Comparison of ENCODE assay signal across 1 cellular context in the genomic region with DNA sequence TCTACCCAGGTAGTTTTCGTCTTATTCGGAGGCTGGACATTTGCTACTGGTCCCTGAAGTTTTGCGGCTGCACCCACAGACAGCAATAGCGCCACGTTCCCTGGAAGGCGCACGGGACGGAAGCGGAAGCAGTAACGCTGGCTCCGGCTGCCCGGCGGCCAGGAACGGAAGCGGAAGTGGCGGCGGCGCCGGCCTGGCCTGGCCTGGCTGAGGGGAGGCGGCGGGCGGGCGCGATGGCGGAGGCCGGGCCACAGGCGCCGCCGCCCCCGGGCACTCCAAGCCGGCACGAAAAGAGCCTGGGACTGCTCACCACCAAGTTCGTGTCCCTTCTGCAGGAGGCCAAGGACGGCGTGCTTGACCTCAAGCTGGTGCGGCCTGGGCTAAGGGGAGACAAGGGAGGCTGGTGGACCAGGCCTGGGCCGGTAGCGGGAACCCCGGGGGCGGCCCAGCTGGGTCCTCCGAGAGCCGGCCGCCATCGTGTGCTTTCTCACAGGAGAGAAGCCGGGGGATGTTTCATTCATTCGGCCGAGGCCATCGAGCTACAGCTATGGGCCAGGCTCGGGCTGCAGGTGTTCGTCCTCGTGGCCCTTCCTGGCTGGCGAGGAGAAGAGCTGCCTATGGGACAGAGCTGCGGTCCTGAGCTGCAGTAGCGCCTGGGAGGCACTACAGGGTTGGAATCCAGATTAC.
A peak's percentile ranks its signal among the peaks of the same experiment; 100 is the strongest.
TF ChIP-seq lines count a peak whose summit lies in the region.

A gene with protein sequence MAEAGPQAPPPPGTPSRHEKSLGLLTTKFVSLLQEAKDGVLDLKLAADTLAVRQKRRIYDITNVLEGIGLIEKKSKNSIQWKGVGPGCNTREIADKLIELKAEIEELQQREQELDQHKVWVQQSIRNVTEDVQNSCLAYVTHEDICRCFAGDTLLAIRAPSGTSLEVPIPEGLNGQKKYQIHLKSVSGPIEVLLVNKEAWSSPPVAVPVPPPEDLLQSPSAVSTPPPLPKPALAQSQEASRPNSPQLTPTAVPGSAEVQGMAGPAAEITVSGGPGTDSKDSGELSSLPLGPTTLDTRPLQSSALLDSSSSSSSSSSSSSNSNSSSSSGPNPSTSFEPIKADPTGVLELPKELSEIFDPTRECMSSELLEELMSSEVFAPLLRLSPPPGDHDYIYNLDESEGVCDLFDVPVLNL (plus strand): TSS at position 161 of the 687 bp plus-strand sequence. CDS start 73 bp downstream, at position 234.

TF ChIP-seq in K562, 482 proteins besides CTCF, POLR2A, EP300 and RAD21 (continued from another document and continues in another):
- TF ChIP-seq, protein P1, sequence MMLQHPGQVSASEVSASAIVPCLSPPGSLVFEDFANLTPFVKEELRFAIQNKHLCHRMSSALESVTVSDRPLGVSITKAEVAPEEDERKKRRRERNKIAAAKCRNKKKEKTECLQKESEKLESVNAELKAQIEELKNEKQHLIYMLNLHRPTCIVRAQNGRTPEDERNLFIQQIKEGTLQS (IDR thresholded peaks at IDR 0.05): no peak
- TF ChIP-seq, protein P1 (CRISPR knock-in tag; conservative IDR thresholded peaks at IDR 0.05): no peak
- TF ChIP-seq, protein P2, sequence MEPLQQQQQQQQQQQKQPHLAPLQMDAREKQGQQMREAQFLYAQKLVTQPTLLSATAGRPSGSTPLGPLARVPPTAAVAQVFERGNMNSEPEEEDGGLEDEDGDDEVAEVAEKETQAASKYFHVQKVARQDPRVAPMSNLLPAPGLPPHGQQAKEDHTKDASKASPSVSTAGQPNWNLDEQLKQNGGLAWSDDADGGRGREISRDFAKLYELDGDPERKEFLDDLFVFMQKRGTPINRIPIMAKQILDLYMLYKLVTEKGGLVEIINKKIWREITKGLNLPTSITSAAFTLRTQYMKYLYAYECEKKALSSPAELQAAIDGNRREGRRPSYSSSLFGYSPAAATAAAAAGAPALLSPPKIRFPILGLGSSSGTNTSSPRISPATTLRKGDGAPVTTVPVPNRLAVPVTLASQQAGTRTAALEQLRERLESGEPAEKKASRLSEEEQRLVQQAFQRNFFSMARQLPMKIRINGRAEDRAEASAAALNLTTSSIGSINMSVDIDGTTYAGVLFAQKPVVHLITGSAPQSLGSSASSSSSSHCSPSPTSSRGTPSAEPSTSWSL (CRISPR knock-in tag; IDR thresholded peaks at IDR 0.05; ENCODE audit: borderline replicate concordance): no peak
- TF ChIP-seq RBM22 (IDR thresholded peaks at IDR 0.05; ENCODE audit: low read depth, low read length, poor library complexity, severe bottlenecking) (no peak), ZNF644 (tag; IDR thresholded peaks at IDR 0.05; ENCODE audit: low read depth) (no peak), ZBTB7A (IDR thresholded peaks at IDR 0.05; ENCODE audit: borderline replicate concordance, control insufficient read depth, low read depth, low read length) (no peak), CHD2 (IDR thresholded peaks at IDR 0.05; ENCODE audit: low read depth, low read length) (no peak), NELFE (IDR thresholded peaks at IDR 0.05; ENCODE audit: insufficient read depth, insufficient read length) (no peak), FOXA3 (CRISPR knock-in tag; conservative IDR thresholded peaks at IDR 0.05 in 1 of 2, IDR thresholded peaks at IDR 0.05 in 1 of 2) (0 out of 4 replicates have a peak, but pooled peaks of 1 of the 2 experiments have one; percentile 35), ZNF184 (CRISPR knock-in tag; IDR thresholded peaks at IDR 0.05) (no peak), HMGN3 (IDR thresholded peaks at IDR 0.05; ENCODE audit: borderline replicate concordance, extremely low read depth, insufficient read length, low read depth, low read length) (peak; percentile 51), CHCHD3 (CRISPR knock-in tag; IDR thresholded peaks at IDR 0.05) (no peak), CBX5 (IDR thresholded peaks at IDR 0.05; ENCODE audit: borderline replicate concordance, low read depth) (no peak), XRCC4 (IDR thresholded peaks at IDR 0.05; ENCODE audit: extremely low read depth, insufficient read depth, insufficient read length) (no peak), TAF7 (tag; IDR thresholded peaks at IDR 0.05) (no peak), CBX1 (IDR thresholded peaks at IDR 0.05; ENCODE audit: low read depth) (no peak), PPARD (CRISPR knock-in tag; IDR thresholded peaks at IDR 0.05) (no peak), ELF4 (CRISPR knock-in tag; IDR thresholded peaks at IDR 0.05) (no peak), ZBTB17 (CRISPR knock-in tag; IDR thresholded peaks at IDR 0.05) (no peak; the same call in 1 of the 2 replicates), HMG20A (CRISPR knock-in tag; conservative IDR thresholded peaks at IDR 0.05) (no peak), SETDB1 (IDR thresholded peaks at IDR 0.05; ENCODE audit: low read length) (no peak), RFX5 (IDR thresholded peaks at IDR 0.05; ENCODE audit: low read depth, low read length) (no peak), ARID2 (IDR thresholded peaks at IDR 0.05) (no peak), RBM34 (IDR thresholded peaks at IDR 0.05; ENCODE audit: borderline replicate concordance, insufficient read depth, low read length) (no peak), ZNF175 (CRISPR knock-in tag; IDR thresholded peaks at IDR 0.05; ENCODE audit: low read depth) (no peak)
- TF ChIP-seq, protein P3, sequence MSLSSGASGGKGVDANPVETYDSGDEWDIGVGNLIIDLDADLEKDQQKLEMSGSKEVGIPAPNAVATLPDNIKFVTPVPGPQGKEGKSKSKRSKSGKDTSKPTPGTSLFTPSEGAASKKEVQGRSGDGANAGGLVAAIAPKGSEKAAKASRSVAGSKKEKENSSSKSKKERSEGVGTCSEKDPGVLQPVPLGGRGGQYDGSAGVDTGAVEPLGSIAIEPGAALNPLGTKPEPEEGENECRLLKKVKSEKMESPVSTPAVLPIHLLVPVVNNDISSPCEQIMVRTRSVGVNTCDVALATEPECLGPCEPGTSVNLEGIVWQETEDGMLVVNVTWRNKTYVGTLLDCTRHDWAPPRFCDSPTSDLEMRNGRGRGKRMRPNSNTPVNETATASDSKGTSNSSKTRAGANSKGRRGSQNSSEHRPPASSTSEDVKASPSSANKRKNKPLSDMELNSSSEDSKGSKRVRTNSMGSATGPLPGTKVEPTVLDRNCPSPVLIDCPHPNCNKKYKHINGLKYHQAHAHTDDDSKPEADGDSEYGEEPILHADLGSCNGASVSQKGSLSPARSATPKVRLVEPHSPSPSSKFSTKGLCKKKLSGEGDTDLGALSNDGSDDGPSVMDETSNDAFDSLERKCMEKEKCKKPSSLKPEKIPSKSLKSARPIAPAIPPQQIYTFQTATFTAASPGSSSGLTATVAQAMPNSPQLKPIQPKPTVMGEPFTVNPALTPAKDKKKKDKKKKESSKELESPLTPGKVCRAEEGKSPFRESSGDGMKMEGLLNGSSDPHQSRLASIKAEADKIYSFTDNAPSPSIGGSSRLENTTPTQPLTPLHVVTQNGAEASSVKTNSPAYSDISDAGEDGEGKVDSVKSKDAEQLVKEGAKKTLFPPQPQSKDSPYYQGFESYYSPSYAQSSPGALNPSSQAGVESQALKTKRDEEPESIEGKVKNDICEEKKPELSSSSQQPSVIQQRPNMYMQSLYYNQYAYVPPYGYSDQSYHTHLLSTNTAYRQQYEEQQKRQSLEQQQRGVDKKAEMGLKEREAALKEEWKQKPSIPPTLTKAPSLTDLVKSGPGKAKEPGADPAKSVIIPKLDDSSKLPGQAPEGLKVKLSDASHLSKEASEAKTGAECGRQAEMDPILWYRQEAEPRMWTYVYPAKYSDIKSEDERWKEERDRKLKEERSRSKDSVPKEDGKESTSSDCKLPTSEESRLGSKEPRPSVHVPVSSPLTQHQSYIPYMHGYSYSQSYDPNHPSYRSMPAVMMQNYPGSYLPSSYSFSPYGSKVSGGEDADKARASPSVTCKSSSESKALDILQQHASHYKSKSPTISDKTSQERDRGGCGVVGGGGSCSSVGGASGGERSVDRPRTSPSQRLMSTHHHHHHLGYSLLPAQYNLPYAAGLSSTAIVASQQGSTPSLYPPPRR (CRISPR knock-in tag; IDR thresholded peaks at IDR 0.05; ENCODE audit: borderline replicate concordance): no peak
- TF ChIP-seq, protein P4, sequence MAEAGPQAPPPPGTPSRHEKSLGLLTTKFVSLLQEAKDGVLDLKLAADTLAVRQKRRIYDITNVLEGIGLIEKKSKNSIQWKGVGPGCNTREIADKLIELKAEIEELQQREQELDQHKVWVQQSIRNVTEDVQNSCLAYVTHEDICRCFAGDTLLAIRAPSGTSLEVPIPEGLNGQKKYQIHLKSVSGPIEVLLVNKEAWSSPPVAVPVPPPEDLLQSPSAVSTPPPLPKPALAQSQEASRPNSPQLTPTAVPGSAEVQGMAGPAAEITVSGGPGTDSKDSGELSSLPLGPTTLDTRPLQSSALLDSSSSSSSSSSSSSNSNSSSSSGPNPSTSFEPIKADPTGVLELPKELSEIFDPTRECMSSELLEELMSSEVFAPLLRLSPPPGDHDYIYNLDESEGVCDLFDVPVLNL (CRISPR knock-in tag; IDR thresholded peaks at IDR 0.05; ENCODE audit: low read depth): no peak
- TF ChIP-seq, protein P5, sequence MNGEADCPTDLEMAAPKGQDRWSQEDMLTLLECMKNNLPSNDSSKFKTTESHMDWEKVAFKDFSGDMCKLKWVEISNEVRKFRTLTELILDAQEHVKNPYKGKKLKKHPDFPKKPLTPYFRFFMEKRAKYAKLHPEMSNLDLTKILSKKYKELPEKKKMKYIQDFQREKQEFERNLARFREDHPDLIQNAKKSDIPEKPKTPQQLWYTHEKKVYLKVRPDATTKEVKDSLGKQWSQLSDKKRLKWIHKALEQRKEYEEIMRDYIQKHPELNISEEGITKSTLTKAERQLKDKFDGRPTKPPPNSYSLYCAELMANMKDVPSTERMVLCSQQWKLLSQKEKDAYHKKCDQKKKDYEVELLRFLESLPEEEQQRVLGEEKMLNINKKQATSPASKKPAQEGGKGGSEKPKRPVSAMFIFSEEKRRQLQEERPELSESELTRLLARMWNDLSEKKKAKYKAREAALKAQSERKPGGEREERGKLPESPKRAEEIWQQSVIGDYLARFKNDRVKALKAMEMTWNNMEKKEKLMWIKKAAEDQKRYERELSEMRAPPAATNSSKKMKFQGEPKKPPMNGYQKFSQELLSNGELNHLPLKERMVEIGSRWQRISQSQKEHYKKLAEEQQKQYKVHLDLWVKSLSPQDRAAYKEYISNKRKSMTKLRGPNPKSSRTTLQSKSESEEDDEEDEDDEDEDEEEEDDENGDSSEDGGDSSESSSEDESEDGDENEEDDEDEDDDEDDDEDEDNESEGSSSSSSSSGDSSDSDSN (IDR thresholded peaks at IDR 0.05; ENCODE audit: borderline replicate concordance in 1 of 2, low read depth in 2 of 2, low read length in 2 of 2): no peak
- TF ChIP-seq, protein P6, sequence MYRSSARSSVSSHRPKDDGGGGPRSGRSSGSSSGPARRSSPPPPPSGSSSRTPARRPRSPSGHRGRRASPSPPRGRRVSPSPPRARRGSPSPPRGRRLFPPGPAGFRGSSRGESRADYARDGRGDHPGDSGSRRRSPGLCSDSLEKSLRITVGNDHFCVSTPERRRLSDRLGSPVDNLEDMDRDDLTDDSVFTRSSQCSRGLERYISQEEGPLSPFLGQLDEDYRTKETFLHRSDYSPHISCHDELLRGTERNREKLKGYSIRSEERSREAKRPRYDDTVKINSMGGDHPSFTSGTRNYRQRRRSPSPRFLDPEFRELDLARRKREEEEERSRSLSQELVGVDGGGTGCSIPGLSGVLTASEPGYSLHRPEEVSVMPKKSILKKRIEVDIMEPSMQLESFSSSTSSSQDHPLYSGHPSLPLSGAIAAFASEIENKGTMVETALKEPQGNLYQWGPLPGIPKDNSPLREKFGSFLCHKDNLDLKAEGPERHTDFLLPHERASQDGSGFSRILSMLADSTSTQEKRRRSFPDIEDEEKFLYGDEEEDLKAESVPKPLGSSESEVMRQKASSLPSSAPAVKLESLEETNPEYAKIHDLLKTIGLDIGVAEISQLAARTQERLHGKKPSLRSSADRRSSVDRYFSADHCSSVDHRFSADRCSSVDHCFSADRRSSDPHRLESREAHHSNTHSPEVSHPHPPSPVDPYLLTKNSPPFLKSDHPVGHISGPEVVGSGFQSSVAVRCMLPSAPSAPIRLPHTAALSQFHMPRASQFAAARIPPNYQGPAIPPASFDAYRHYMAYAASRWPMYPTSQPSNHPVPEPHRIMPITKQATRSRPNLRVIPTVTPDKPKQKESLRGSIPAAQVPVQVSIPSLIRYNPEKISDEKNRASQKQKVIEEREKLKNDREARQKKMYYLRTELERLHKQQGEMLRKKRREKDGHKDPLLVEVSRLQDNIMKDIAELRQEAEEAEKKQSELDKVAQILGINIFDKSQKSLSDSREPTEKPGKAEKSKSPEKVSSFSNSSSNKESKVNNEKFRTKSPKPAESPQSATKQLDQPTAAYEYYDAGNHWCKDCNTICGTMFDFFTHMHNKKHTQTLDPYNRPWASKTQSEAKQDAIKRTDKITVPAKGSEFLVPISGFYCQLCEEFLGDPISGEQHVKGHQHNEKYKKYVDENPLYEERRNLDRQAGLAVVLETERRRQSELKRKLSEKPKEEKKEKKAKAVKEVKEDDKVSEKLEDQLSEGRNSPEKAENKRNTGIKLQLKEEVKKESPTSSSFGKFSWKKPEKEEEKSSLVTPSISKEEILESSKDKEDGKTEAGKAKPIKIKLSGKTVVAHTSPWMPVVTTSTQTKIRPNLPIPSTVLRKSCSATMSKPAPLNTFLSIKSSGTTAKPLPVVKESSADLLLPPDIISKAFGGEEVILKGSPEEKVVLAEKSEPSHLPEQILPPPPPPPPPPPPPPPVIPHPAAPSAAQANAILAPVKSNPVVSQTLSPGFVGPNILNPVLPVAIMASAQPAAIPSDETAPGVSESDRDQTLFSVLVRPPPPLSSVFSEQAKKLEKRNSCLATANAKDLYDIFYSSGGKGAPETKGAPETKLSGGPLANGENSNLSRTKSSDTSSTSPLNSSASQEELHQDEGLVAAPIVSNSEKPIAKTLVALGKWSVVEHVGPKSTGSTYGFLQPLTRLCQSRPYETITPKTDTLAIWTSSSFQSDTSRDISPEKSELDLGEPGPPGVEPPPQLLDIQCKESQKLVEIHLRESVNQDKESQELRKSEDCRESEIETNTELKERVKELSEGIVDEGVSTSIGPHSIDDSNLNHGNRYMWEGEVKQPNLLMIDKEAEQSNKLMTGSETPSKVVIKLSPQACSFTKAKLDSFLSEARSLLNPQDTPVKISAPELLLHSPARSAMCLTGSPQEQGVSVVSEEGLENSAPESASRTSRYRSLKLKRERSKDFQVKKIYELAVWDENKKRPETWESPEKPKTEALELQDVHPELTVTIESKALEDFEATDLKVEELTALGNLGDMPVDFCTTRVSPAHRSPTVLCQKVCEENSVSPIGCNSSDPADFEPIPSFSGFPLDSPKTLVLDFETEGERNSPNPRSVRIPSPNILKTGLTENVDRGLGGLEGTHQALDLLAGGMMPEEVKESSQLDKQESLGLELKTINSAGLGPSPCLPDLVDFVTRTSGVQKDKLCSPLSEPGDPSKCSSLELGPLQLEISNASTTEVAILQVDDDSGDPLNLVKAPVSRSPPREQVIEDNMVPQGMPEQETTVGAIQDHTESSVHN (IDR thresholded peaks at IDR 0.05; ENCODE audit: borderline replicate concordance in 1 of 2, low read depth in 1 of 2): no peak
- TF ChIP-seq, protein P7, sequence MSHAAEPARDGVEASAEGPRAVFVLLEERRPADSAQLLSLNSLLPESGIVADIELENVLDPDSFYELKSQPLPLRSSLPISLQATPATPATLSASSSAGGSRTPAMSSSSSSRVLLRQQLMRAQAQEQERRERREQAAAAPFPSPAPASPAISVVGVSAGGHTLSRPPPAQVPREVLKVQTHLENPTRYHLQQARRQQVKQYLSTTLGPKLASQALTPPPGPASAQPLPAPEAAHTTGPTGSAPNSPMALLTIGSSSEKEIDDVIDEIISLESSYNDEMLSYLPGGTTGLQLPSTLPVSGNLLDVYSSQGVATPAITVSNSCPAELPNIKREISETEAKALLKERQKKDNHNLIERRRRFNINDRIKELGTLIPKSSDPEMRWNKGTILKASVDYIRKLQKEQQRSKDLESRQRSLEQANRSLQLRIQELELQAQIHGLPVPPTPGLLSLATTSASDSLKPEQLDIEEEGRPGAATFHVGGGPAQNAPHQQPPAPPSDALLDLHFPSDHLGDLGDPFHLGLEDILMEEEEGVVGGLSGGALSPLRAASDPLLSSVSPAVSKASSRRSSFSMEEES (CRISPR knock-in tag; IDR thresholded peaks at IDR 0.05): no peak
